ENCODE assay signal across 19 cellular contexts in the genomic region with DNA sequence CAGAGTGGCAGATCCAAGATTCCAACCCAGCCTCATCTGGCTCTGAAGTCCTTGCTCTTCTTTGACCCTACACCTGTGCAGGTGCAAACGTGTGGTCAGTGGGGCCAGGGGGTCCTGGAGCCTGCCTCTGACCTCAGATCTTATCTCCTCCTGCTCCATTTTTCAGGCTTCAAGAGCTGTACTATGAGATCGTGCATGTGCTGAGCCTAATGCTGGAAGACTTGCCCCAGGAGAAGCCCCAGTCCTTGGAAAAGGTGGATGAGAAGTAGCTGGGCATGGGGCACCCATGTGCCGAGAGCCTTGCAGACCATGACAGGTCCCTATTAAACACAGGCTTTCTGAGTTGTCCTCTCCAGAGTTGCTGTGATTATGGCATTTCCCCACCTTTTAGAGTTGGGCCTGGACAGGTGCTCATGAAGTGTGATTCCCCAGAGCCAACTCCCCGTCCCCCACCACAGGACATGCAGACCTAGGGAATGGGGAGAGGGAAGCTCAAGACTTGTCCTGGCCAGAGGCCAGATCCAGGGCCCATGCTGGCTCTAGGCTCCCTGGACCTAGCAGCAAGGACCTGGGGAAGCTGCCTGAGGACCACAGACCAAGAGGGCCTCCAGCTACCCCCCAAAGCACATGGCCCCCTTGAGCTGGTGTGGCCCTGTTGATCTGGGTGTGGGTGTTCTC. TPM values are rescaled to one million over a fixed set of nuclear protein-coding genes. Genes with fewer than 3 reads are reported as not detected.
A peak's percentile ranks its signal among the peaks of the same experiment; 100 is the strongest.
DNase-seq lines count a peak whose midpoint lies in the region; ATAC-seq, FAIRE-seq and TF ChIP-seq lines count a peak whose summit lies in the region.
"Had no signal": no experiment of that assay in that cellular context is flagged by ENCODE, and none has a peak within 500 bp of the region (broad histone marks: within the 10 kb centered on the region; RNA-seq: fewer than 3 reads in every experiment).

No MANE protein-coding gene starts in this region.

- CTCF ChIA-PET in IMR-90 (lab: Yijun Ruan, JAX), result interaction anchor here (0.6 to 1.0 kb wide), 2 partner anchors 144 to 180 kb away, joined by 3 read pairs; no protein-coding TSS in a partner anchor

- no peak overlapping the region for H3K18ac ChIP-seq in IMR-90 (ENCODE audit: low read depth, low read length)

- H3K9me3 Mint-ChIP-seq in GM23338, result no peaks in the 10 kb centered on the region

- no peak overlapping the region for H4K91ac ChIP-seq in IMR-90 (ENCODE audit: insufficient read depth, low read depth, low read length)

- H3K9me3 ChIP-seq in IMR-90 (ENCODE audit: control insufficient read depth, insufficient read depth, low read length) (no peaks in the 10 kb centered on the region), kidney (ENCODE audit: control insufficient read depth in 1 of 2, low read length in 2 of 2) (no peaks in the 10 kb centered on the region), stomach (no peaks in the 10 kb centered on the region), ascending aorta (no peaks in the 10 kb centered on the region)
- H3K9me3 ChIP-seq: Caco-2 had no signal

- peaks cover 4% of the 10 kb centered on the region for H3K27me3 Mint-ChIP-seq in GM23338 (ENCODE audit: insufficient read depth, low read depth, poor library complexity)
- H3K27me3 Mint-ChIP-seq: CD4-positive, CD25-positive, alpha-beta regulatory T cell had no signal

- H3K4me1 ChIP-seq in IMR-90 (ENCODE audit: control insufficient read depth, insufficient read depth, low read length) (peaks cover 7% of the 10 kb centered on the region; the same call in 1 of the 2 replicates), kidney (ENCODE audit: control insufficient read depth in 1 of 2, insufficient read depth in 1 of 2, low read depth in 1 of 2, low read length in 2 of 2) (no peaks in the 10 kb centered on the region), stomach (peaks cover 14 to 38% (median 28%) of the 10 kb centered on the region in 4 donors), ascending aorta (peaks cover 0 to 14% of the 10 kb centered on the region in 2 donors), GM23338 (ENCODE audit: insufficient read depth) (no peaks in the 10 kb centered on the region)

- H2BK5ac ChIP-seq in IMR-90 (ENCODE audit: low read depth, low read length, poor library complexity, severe bottlenecking), result no peak overlapping the region

- dilution Hi-C loops in IMR-90 (cut with HindIII; ENCODE audit: low sequenced_read_pairs, unreplicated experiment), result no loop called here

- H3K4me1 Mint-ChIP-seq in GM23338, result peaks cover 3% of the 10 kb centered on the region; the same call in 2 of the 3 replicates
- H3K4me1 Mint-ChIP-seq: B cell; CD4-positive, CD25-positive, alpha-beta regulatory T cell had no signal

- no peak for TF ChIP-seq EP300 in stomach (IDR thresholded peaks at IDR 0.05)

- H3K36me3 ChIP-seq in IMR-90 (ENCODE audit: control insufficient read depth, insufficient read depth, low read length) (peaks cover 2% of the 10 kb centered on the region; the same call in 1 of the 2 replicates), kidney (ENCODE audit: control insufficient read depth in 1 of 2, insufficient read depth in 2 of 2, low read length in 2 of 2) (no peaks in the 10 kb centered on the region), stomach (no peaks in the 10 kb centered on the region), ascending aorta (no peaks in the 10 kb centered on the region), GM23338 (ENCODE audit: insufficient read depth) (no peaks in the 10 kb centered on the region)

- H2BK20ac ChIP-seq in IMR-90 (ENCODE audit: low read depth, low read length), result no peak overlapping the region

- no peaks in the 10 kb centered on the region for H3K79me1 ChIP-seq in IMR-90 (ENCODE audit: low read depth in 1 of 2, low read length in 2 of 2)

- no peak overlapping the region for H4K8ac ChIP-seq in IMR-90 (ENCODE audit: low read depth in 2 of 2, low read length in 2 of 2)

- no CpG with 5 or more reads among the region's 4 CpGs for WGBS in IMR-90 (ENCODE audit: extremely low coverage in 2 of 2, insufficient read length in 1 of 2), 2 experiments
- 71 to 86% (median 81%) methylated on average over 3 to 4 of the region's 4 CpGs for whole genome bisulfite sequencing in stomach, 5 donors

- no peak overlapping the region for H3K4me3 Mint-ChIP-seq in GM23338
- H3K4me3 Mint-ChIP-seq: B cell; CD4-positive, CD25-positive, alpha-beta regulatory T cell had no signal

- no peak overlapping the region for H3K27ac Mint-ChIP-seq in GM23338
- H3K27ac Mint-ChIP-seq: B cell; CD4-positive, CD25-positive, alpha-beta regulatory T cell had no signal

- no peak overlapping the region for H3K4me3 ChIP-seq in IMR-90 (ENCODE audit: insufficient read depth, low read depth, low read length)
- no peak overlapping the region for H3K4me3 ChIP-seq in kidney (ENCODE audit: low read length in 2 of 2)
- H3K4me3 ChIP-seq in stomach, result no peak overlapping the region
- no peak overlapping the region for H3K4me3 ChIP-seq in ascending aorta
- H3K4me3 ChIP-seq in GM23338, result no peak overlapping the region

- in situ Hi-C loops in IMR-90 (cut with MboI; ENCODE audit: low sequenced_read_pairs), result loop anchor here (10.0 kb wide), 1 partner anchor 323 kb away; no protein-coding TSS in a partner anchor

- H3K9ac ChIP-seq in IMR-90 (ENCODE audit: low read depth, low read length) (no peak overlapping the region), kidney (ENCODE audit: low read length in 2 of 2) (no peak overlapping the region)

- no peak overlapping the region for H3K4ac ChIP-seq in IMR-90 (ENCODE audit: low read depth, low read length)

- BruUV-seq in IMR-90 (replicated peaks; lab: Mats Ljungman, UMichigan), result no TSS peak

- POLR2A ChIA-PET in IMR-90 (lab: Charles Lee; ENCODE audit: unreplicated experiment), result no interaction called here

- H2AK5ac ChIP-seq in IMR-90 (ENCODE audit: low read depth, low read length), result no peak overlapping the region

- H3K79me2 ChIP-seq in GM23338 (replicated peaks; ENCODE audit: insufficient read depth), result no peaks in the 10 kb centered on the region

- H3K27ac ChIP-seq in IMR-90 (ENCODE audit: insufficient read depth, low read length) (no peak overlapping the region), kidney (ENCODE audit: low read depth in 2 of 2, low read length in 2 of 2) (no peak overlapping the region), stomach (no peak overlapping the region), ascending aorta (no peak overlapping the region), GM23338 (ENCODE audit: low read depth) (no peak overlapping the region)

- no peak overlapping the region for H4K5ac ChIP-seq in IMR-90 (ENCODE audit: low read depth, low read length)

- no peaks in the 10 kb centered on the region for H3F3A ChIP-seq in GM23338 (replicated peaks; ENCODE audit: low read depth)

- no peak overlapping the region for H2AK9ac ChIP-seq in IMR-90 (replicated peaks; ENCODE audit: low read depth, low read length, poor library complexity)

- H2BK15ac ChIP-seq in IMR-90 (ENCODE audit: low read depth, low read length), result no peak overlapping the region

- DNase-seq in D721Med (ENCODE audit: insufficient read length, low spot score), result peak; percentile 16
- DNase-seq in IMR-90, result no peak
- DNase-seq in kidney, result peak; percentile 47
- peak; percentile 24 for DNase-seq in stomach
- DNase-seq in ascending aorta (ENCODE audit: low spot score in 2 of 2), result no peak
- no peak for DNase-seq in GM23338 (ENCODE audit: low spot score)
- DNase-seq: CD4-positive, CD25-positive, alpha-beta regulatory T cell; NCI-H1417 treated with DMSO at 0.1 percent for 48 hours; NCI-H1930; NCI-H526; RPMI8226; SIG-M5 had no signal

- ATAC-seq in IMR-90 (ENCODE audit: low read depth) (no peak), GM23338 (no peak), HG02623 (IDR thresholded peaks at IDR 0.05; ENCODE audit: unreplicated experiment) (no peak)

- H2BK120ac ChIP-seq in IMR-90 (ENCODE audit: low read depth, low read length), result no peak overlapping the region

- H3K36me3 Mint-ChIP-seq in GM23338 (ENCODE audit: low read depth), result no peaks in the 10 kb centered on the region

- H3K27me3 ChIP-seq in IMR-90 (ENCODE audit: control insufficient read depth, insufficient read depth, low read length) (no peaks in the 10 kb centered on the region), stomach (no peaks in the 10 kb centered on the region), ascending aorta (no peaks in the 10 kb centered on the region), GM23338 (ENCODE audit: insufficient read depth) (no peaks in the 10 kb centered on the region)

- peaks cover 9% of the 10 kb centered on the region; the same call in 1 of the 2 replicates for H3K9me1 ChIP-seq in IMR-90 (ENCODE audit: insufficient read depth, low read length)

- no peak for TF ChIP-seq CTCF in D721Med (IDR thresholded peaks at IDR 0.05; ENCODE audit: insufficient read depth, missing control alignments)
- no peak for TF ChIP-seq CTCF in IMR-90 (conservative IDR thresholded peaks at IDR 0.05; ENCODE audit: low read depth, low read length)
- no peak for TF ChIP-seq CTCF in kidney (IDR thresholded peaks at IDR 0.05; ENCODE audit: borderline replicate concordance, extremely low read depth, insufficient read depth)
- TF ChIP-seq CTCF in stomach (IDR thresholded peaks at IDR 0.05), result no peak
- TF ChIP-seq CTCF in ascending aorta (IDR thresholded peaks at IDR 0.05), result no peak
- TF ChIP-seq CTCF in GM23338 (conservative IDR thresholded peaks at IDR 0.05; ENCODE audit: low read depth in 2 of 2), result no peak

- TF ChIP-seq RAD21 in IMR-90 (IDR thresholded peaks at IDR 0.05; ENCODE audit: low read length), result no peak

- H3K4me2 ChIP-seq in IMR-90 (ENCODE audit: low read depth, low read length) (no peak overlapping the region), GM23338 (no peak overlapping the region)

- H2AFZ ChIP-seq in IMR-90 (replicated peaks; ENCODE audit: low read length, poor library complexity), result no peak overlapping the region
- H2AFZ ChIP-seq in GM23338, result no peak overlapping the region

- no peak overlapping the region for H3K14ac ChIP-seq in IMR-90 (replicated peaks; ENCODE audit: low read depth, low read length)

- intact Hi-C loops in IMR-90 (cut with micrococcal nuclease) (no loop called here), kidney (cut with DNase I) (no loop called here), stomach (cut with DNase I; ENCODE audit: low total_unique reads) (no loop called here), ascending aorta (cut with DNase I) (loop anchor here (10.0 kb wide), 1 partner anchor 323 kb away; no protein-coding TSS in a partner anchor)

- H3K56ac ChIP-seq in IMR-90 (ENCODE audit: extremely low read depth, insufficient read depth, low read length), result no peak overlapping the region

- H4K20me1 ChIP-seq in IMR-90 (ENCODE audit: insufficient read depth, low read length) (peaks cover 6% of the 10 kb centered on the region), GM23338 (replicated peaks; ENCODE audit: insufficient read depth) (no peaks in the 10 kb centered on the region)

- 0 out of 2 replicates have a peak overlapping the region, but pooled peaks have one; percentile 15 for H3K23ac ChIP-seq in IMR-90 (ENCODE audit: low read depth, low read length)

- no peak for TF ChIP-seq POLR2A in IMR-90 (IDR thresholded peaks at IDR 0.05; ENCODE audit: low read depth, low read length)
- TF ChIP-seq POLR2A in stomach (IDR thresholded peaks at IDR 0.05), result no peak

- FAIRE-seq in D721Med (lab: Jason Lieb, UNC) (no peak), kidney (lab: Jason Lieb, UNC) (no peak)
- FAIRE-seq: GM12891 had no signal

- H3K9me2 ChIP-seq in GM23338 (ENCODE audit: insufficient read depth), result no peaks in the 10 kb centered on the region

RNA-seq across cellular contexts. Expression of a gene that starts 22.5 kb away (rescaled TPM):
- total RNA-seq in IMR-90 (2012; rRNA removed) (10.3 and 10.4 TPM in 2 replicates), kidney (not detected), stomach (10 to 100 TPM; 30.3 to 91.1 (median 42.6) TPM), ascending aorta (23.8 TPM)
- polyA plus RNA-seq in IMR-90 (2012; rRNA removed) (29.8 and 41.9 TPM in 2 replicates), kidney (ENCODE audit: insufficient read depth, low read depth, low replicate concordance) (not detected), stomach (100 to 1,000 TPM in 1 of 3 donors, 10 to 100 TPM in 2; 31.6 to 149 (median 48.7) TPM), GM23338 (2016; fragmentation: Nextera tagmentation; extraction: Ambion mirVana) (not detected in 2 replicates)
- 29.9 and 83.6 TPM in 2 replicates for polyA plus RNA-seq in IMR-90 (2012; cell fraction: cytosol; rRNA removed)
- polyA plus RNA-seq in IMR-90 (2012; cell fraction: nucleus; rRNA removed; ENCODE audit: low replicate concordance), result 40.5 and 74.0 TPM in 2 replicates
- not detected in 2 replicates for total RNA-seq in GM23338 (2014; rRNA removed; shearing (Covaris generic))
- total RNA-seq: B cell; CD4-positive, CD25-positive, alpha-beta regulatory T cell had no signal
- polyA plus RNA-seq: CD4-positive, CD25-positive, alpha-beta regulatory T cell had no signal

RNA-seq across cellular contexts. Expression of a gene that starts 43.8 kb away (rescaled TPM):
- total RNA-seq in IMR-90 (2012; rRNA removed) (under 0.01 TPM in 1 of 2 replicates, not detected in the other), kidney (1.4 TPM), stomach (not detected), ascending aorta (not detected)
- polyA plus RNA-seq in IMR-90 (2012; rRNA removed) (0.12 TPM in 1 of 2 replicates, not detected in the other), kidney (ENCODE audit: insufficient read depth, low read depth, low replicate concordance) (1.4 TPM), stomach (under 1 TPM in 2 of 3 donors, not detected in 1; 0.62 to 0.88 TPM), GM23338 (2016; fragmentation: Nextera tagmentation; extraction: Ambion mirVana) (0.19 and 0.37 TPM in 2 replicates)
- 0.02 and 0.05 TPM in 2 replicates for polyA plus RNA-seq in IMR-90 (2012; cell fraction: cytosol; rRNA removed)
- polyA plus RNA-seq in IMR-90 (2012; cell fraction: nucleus; rRNA removed; ENCODE audit: low replicate concordance), result 0.40 and 0.75 TPM in 2 replicates
- 0.74 TPM in 1 of 2 replicates, not detected in the other for total RNA-seq in GM23338 (2014; rRNA removed; shearing (Covaris generic))
- total RNA-seq: H4, HT-29, M059J had no signal

Comparison
In these comparisons a context has a peak if more than half of its experiments do, and no peak if none do; other contexts are left out.
1. DNase-seq: peak in D721Med (single experiment), kidney (single experiment) and stomach (single experiment); none in IMR-90 (single experiment), ascending aorta (0 of 2) and GM23338 (single experiment).
2. RNA of a gene that starts 22.5 kb away (total RNA-seq): 30.3 to 91.1 TPM in stomach, 23.8 TPM in ascending aorta (single experiment) and 10.3 to 10.4 TPM in IMR-90; not detected in kidney (single experiment) and not detected in GM23338; every median in the first group is over 10 times any median in the second.